ENCODE assay signal across 1 cellular context in genomic region chr16:12637002-12637401, GRCh38.
TF ChIP-seq lines count a peak whose summit lies in the region.

No MANE protein-coding gene starts in this region.

TF ChIP-seq in HepG2, 621 proteins besides CTCF, POLR2A, EP300 and RAD21 (continued from another document):
- TF ChIP-seq, protein P1, sequence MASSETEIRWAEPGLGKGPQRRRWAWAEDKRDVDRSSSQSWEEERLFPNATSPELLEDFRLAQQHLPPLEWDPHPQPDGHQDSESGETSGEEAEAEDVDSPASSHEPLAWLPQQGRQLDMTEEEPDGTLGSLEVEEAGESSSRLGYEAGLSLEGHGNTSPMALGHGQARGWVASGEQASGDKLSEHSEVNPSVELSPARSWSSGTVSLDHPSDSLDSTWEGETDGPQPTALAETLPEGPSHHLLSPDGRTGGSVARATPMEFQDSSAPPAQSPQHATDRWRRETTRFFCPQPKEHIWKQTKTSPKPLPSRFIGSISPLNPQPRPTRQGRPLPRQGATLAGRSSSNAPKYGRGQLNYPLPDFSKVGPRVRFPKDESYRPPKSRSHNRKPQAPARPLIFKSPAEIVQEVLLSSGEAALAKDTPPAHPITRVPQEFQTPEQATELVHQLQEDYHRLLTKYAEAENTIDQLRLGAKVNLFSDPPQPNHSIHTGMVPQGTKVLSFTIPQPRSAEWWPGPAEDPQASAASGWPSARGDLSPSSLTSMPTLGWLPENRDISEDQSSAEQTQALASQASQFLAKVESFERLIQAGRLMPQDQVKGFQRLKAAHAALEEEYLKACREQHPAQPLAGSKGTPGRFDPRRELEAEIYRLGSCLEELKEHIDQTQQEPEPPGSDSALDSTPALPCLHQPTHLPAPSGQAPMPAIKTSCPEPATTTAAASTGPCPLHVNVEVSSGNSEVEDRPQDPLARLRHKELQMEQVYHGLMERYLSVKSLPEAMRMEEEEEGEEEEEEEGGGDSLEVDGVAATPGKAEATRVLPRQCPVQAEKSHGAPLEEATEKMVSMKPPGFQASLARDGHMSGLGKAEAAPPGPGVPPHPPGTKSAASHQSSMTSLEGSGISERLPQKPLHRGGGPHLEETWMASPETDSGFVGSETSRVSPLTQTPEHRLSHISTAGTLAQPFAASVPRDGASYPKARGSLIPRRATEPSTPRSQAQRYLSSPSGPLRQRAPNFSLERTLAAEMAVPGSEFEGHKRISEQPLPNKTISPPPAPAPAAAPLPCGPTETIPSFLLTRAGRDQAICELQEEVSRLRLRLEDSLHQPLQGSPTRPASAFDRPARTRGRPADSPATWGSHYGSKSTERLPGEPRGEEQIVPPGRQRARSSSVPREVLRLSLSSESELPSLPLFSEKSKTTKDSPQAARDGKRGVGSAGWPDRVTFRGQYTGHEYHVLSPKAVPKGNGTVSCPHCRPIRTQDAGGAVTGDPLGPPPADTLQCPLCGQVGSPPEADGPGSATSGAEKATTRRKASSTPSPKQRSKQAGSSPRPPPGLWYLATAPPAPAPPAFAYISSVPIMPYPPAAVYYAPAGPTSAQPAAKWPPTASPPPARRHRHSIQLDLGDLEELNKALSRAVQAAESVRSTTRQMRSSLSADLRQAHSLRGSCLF (CRISPR knock-in tag; IDR thresholded peaks at IDR 0.05; ENCODE audit: borderline replicate concordance), result no peak
- TF ChIP-seq ZNF564 (CRISPR knock-in tag; IDR thresholded peaks at IDR 0.05) (no peak), PRPF4 (IDR thresholded peaks at IDR 0.05; ENCODE audit: low read depth, low read length, poor library complexity, severe bottlenecking) (no peak), ZFP1 (CRISPR knock-in tag; IDR thresholded peaks at IDR 0.05) (no peak), RARA (CRISPR knock-in tag; IDR thresholded peaks at IDR 0.05) (no peak), ZNF441 (CRISPR knock-in tag; IDR thresholded peaks at IDR 0.05; ENCODE audit: borderline replicate concordance) (no peak), NR2F6 (IDR thresholded peaks at IDR 0.05) (no peak), NR2F6 (CRISPR knock-in tag; IDR thresholded peaks at IDR 0.05) (no peak), NBN (conservative IDR thresholded peaks at IDR 0.05) (no peak), NCOA5 (CRISPR knock-in tag; IDR thresholded peaks at IDR 0.05) (no peak), TAF1 (CRISPR knock-in tag; IDR thresholded peaks at IDR 0.05) (no peak), SNAPC4 (CRISPR knock-in tag; IDR thresholded peaks at IDR 0.05) (no peak), ZSCAN29 (CRISPR knock-in tag; conservative IDR thresholded peaks at IDR 0.05) (no peak), ATF1 (CRISPR knock-in tag; IDR thresholded peaks at IDR 0.05) (no peak), ZNF280D (CRISPR knock-in tag; IDR thresholded peaks at IDR 0.05) (no peak), MAX (IDR thresholded peaks at IDR 0.05) (peak; percentile 39; the same call in 1 of the 2 replicates), NRL (CRISPR knock-in tag; IDR thresholded peaks at IDR 0.05; ENCODE audit: borderline replicate concordance) (0 out of 2 replicates have a peak, but pooled peaks have one; percentile 45), ZBTB10 (CRISPR knock-in tag; IDR thresholded peaks at IDR 0.05; ENCODE audit: borderline replicate concordance) (no peak)
- TF ChIP-seq, protein P2, sequence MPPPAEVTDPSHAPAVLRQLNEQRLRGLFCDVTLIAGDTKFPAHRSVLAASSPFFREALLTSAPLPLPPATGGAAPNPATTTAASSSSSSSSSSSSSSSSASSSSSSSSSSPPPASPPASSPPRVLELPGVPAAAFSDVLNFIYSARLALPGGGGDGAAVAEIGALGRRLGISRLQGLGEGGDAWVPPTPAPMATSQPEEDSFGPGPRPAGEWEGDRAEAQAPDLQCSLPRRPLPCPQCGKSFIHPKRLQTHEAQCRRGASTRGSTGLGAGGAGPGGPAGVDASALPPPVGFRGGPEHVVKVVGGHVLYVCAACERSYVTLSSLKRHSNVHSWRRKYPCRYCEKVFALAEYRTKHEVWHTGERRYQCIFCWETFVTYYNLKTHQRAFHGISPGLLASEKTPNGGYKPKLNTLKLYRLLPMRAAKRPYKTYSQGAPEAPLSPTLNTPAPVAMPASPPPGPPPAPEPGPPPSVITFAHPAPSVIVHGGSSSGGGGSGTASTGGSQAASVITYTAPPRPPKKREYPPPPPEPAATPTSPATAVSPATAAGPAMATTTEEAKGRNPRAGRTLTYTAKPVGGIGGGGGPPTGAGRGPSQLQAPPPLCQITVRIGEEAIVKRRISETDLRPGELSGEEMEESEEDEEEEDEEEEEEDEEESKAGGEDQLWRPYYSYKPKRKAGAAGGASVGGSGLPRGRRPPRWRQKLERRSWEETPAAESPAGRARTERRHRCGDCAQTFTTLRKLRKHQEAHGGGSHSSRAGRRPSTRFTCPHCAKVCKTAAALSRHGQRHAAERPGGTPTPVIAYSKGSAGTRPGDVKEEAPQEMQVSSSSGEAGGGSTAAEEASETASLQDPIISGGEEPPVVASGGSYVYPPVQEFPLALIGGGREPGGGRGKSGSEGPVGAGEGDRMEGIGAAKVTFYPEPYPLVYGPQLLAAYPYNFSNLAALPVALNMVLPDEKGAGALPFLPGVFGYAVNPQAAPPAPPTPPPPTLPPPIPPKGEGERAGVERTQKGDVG (CRISPR knock-in tag; IDR thresholded peaks at IDR 0.05; ENCODE audit: borderline replicate concordance), result 0 out of 2 replicates have a peak, but pooled peaks have one; percentile 27
TF ChIP-seq in HepG2: peak in this region for 12.
